30 cellular contexts compared by ENCODE assay signal in genomic region chr3:248841-249520, GRCh38. TPM values are rescaled to one million over a fixed set of nuclear protein-coding genes. Genes with fewer than 3 reads are reported as not detected.
"Had no signal": no experiment of that assay in that cellular context is flagged by ENCODE, and none has a peak within 500 bp of the region (broad histone marks: within the 10 kb centered on the region; RNA-seq: fewer than 3 reads in every experiment).

No MANE protein-coding gene starts in this region.

- H3K4me3 ChIP-seq: breast epithelium, esophagus muscularis mucosa, heart right ventricle, left lung, lower lobe of right lung, skin epidermis, thoracic aorta, uterus had no signal

- H3K27ac Mint-ChIP-seq: activated CD4-positive, alpha-beta memory T cell treated with anti-CD3 and anti-CD28 coated beads, Interleukin-2, amount 10 ng/mL, durations not matched to agents 7 days and 5 days; activated CD4-positive, alpha-beta T cell treated with anti-CD3 and anti-CD28 coated beads, Interleukin-2, amount 10 ng/mL, durations not matched to agents 7 days and 5 days; activated T-helper 17 cell treated with anti-CD3 and anti-CD28 coated beads, Interleukin-2, amount 50 U/mL, for 72 hours; dendritic cell treated with granulocyte-macrophage colony-stimulating factor and Interleukin-4, amounts not matched to agents 40 ng/mL and 50 ng/mL, for 4 days; naive thymus-derived CD8-positive, alpha-beta T cell; stimulated activated effector memory CD8-positive, alpha-beta T cell treated with anti-CD3 and anti-CD28 coated beads, Interleukin-12 subunit alpha, Interleukin-12 subunit beta, amount 100 ng/mL, for 72 hours; stimulated activated naive CD8-positive, alpha-beta T cell treated with anti-CD3 and anti-CD28 coated beads, Interleukin-15, Interleukin-2, amounts not matched to agents 100 ng/mL and 50 ng/mL, for 24 hours; type B pancreatic cell; WTC11 had no signal

- H3K27ac ChIP-seq: breast epithelium, esophagus muscularis mucosa, foreskin keratinocyte, heart right ventricle, left lung, lower lobe of right lung, skin epidermis, thoracic aorta, uterus had no signal

- H3K4me3 Mint-ChIP-seq: activated CD4-positive, alpha-beta memory T cell treated with anti-CD3 and anti-CD28 coated beads, Interleukin-2, amount 10 ng/mL, durations not matched to agents 7 days and 5 days; activated CD4-positive, alpha-beta T cell treated with anti-CD3 and anti-CD28 coated beads, Interleukin-2, amount 10 ng/mL, durations not matched to agents 7 days and 5 days; activated T-cell treated with anti-CD3 and anti-CD28 coated beads, Interleukin-2, amount 50 U/mL, for 4 hours; activated T-helper 17 cell treated with anti-CD3 and anti-CD28 coated beads, Interleukin-2, amount 50 U/mL, for 72 hours; dendritic cell treated with granulocyte-macrophage colony-stimulating factor and Interleukin-4, amounts not matched to agents 40 ng/mL and 50 ng/mL, for 4 days; naive thymus-derived CD8-positive, alpha-beta T cell; stimulated activated effector memory CD8-positive, alpha-beta T cell treated with anti-CD3 and anti-CD28 coated beads, Interleukin-12 subunit alpha, Interleukin-12 subunit beta, amount 100 ng/mL, for 72 hours; stimulated activated naive CD8-positive, alpha-beta T cell treated with anti-CD3 and anti-CD28 coated beads, Interleukin-15, Interleukin-2, amounts not matched to agents 100 ng/mL and 50 ng/mL, for 24 hours; type B pancreatic cell; WTC11 had no signal

- H3K27me3 ChIP-seq: breast epithelium, esophagus muscularis mucosa, foreskin keratinocyte, left lung, uterus had no signal

- DNase-seq: activated CD4-positive, alpha-beta memory T cell treated with anti-CD3 and anti-CD28 coated beads, Interleukin-2, amount 10 ng/mL, durations not matched to agents 7 days and 5 days; activated CD4-positive, alpha-beta T cell treated with anti-CD3 and anti-CD28 coated beads for 1 hour; activated CD4-positive, alpha-beta T cell treated with anti-CD3 and anti-CD28 coated beads, Interleukin-2, amount 10 ng/mL, durations not matched to agents 7 days and 5 days; activated gamma-delta T cell treated with Interleukin-2 at 50 U/mL for 16 hours; activated naive CD4-positive, alpha-beta T cell treated with anti-CD3 and anti-CD28 coated beads, Interleukin-2, amount 50 U/mL, for 16 hours; activated T-cell treated with anti-CD3 and anti-CD28 coated beads, Interleukin-2, amount 50 U/mL, for 4 hours; amygdala; central memory CD4-positive, alpha-beta T cell; heart right ventricle; kidney glomerular epithelial cell; left lung; lower lobe of right lung; mesenchymal stem cell; posterior cingulate gyrus; stimulated activated CD4-positive, alpha-beta T cell treated with anti-CD3 and anti-CD28 coated beads, Interleukin-4, amount 100 ng/mL, for 24 hours; T1000; uterus had no signal

- H3K36me3 Mint-ChIP-seq: naive thymus-derived CD8-positive, alpha-beta T cell; stimulated activated effector memory CD8-positive, alpha-beta T cell treated with anti-CD3 and anti-CD28 coated beads, Interleukin-12 subunit alpha, Interleukin-12 subunit beta, amount 100 ng/mL, for 72 hours; type B pancreatic cell had no signal

- H3K4me1 ChIP-seq: breast epithelium, esophagus muscularis mucosa, foreskin keratinocyte, heart right ventricle, left lung, lower lobe of right lung, uterus had no signal

- H3K27me3 Mint-ChIP-seq: activated CD4-positive, alpha-beta memory T cell treated with anti-CD3 and anti-CD28 coated beads, Interleukin-2, amount 10 ng/mL, durations not matched to agents 7 days and 5 days; activated CD4-positive, alpha-beta T cell treated with anti-CD3 and anti-CD28 coated beads, Interleukin-2, amount 10 ng/mL, durations not matched to agents 7 days and 5 days; activated T-helper 17 cell treated with anti-CD3 and anti-CD28 coated beads, Interleukin-2, amount 50 U/mL, for 72 hours; dendritic cell treated with granulocyte-macrophage colony-stimulating factor and Interleukin-4, amounts not matched to agents 40 ng/mL and 50 ng/mL, for 4 days; naive thymus-derived CD8-positive, alpha-beta T cell; stimulated activated naive CD8-positive, alpha-beta T cell treated with anti-CD3 and anti-CD28 coated beads, Interleukin-15, Interleukin-2, amounts not matched to agents 100 ng/mL and 50 ng/mL, for 24 hours had no signal

- H3K36me3 ChIP-seq: breast epithelium, esophagus muscularis mucosa, heart right ventricle, left lung, lower lobe of right lung, thoracic aorta, uterus had no signal

- H3K4me1 Mint-ChIP-seq: activated CD4-positive, alpha-beta memory T cell treated with anti-CD3 and anti-CD28 coated beads, Interleukin-2, amount 10 ng/mL, durations not matched to agents 7 days and 5 days; activated CD4-positive, alpha-beta T cell treated with anti-CD3 and anti-CD28 coated beads, Interleukin-2, amount 10 ng/mL, durations not matched to agents 7 days and 5 days; activated T-helper 17 cell treated with anti-CD3 and anti-CD28 coated beads, Interleukin-2, amount 50 U/mL, for 72 hours; stimulated activated effector memory CD8-positive, alpha-beta T cell treated with anti-CD3 and anti-CD28 coated beads, Interleukin-12 subunit alpha, Interleukin-12 subunit beta, amount 100 ng/mL, for 72 hours; WTC11 had no signal

- H3K9me3 Mint-ChIP-seq: activated CD4-positive, alpha-beta memory T cell treated with anti-CD3 and anti-CD28 coated beads, Interleukin-2, amount 10 ng/mL, durations not matched to agents 7 days and 5 days; activated CD4-positive, alpha-beta T cell treated with anti-CD3 and anti-CD28 coated beads, Interleukin-2, amount 10 ng/mL, durations not matched to agents 7 days and 5 days; activated T-helper 17 cell treated with anti-CD3 and anti-CD28 coated beads, Interleukin-2, amount 50 U/mL, for 72 hours; stimulated activated effector memory CD8-positive, alpha-beta T cell treated with anti-CD3 and anti-CD28 coated beads, Interleukin-12 subunit alpha, Interleukin-12 subunit beta, amount 100 ng/mL, for 72 hours; type B pancreatic cell had no signal

- H3K9me3 ChIP-seq: breast epithelium, esophagus muscularis mucosa, heart right ventricle, left lung, lower lobe of right lung, thoracic aorta, uterus had no signal

RNA-seq across cellular contexts. Expression of gene CHL1, which starts 52.4 kb away (rescaled TPM):
- total RNA-seq: activated CD4-positive, alpha-beta memory T cell treated with anti-CD3 and anti-CD28 coated beads, Interleukin-2, amount 10 ng/mL, durations not matched to agents 7 days and 5 days; activated CD4-positive, alpha-beta T cell treated with anti-CD3 and anti-CD28 coated beads, Interleukin-2, amount 10 ng/mL, durations not matched to agents 7 days and 5 days; activated T-helper 17 cell treated with anti-CD3 and anti-CD28 coated beads, Interleukin-2, amount 50 U/mL, for 72 hours; foreskin keratinocyte; glomerular endothelial cell; WTC11 had no signal
- polyA plus RNA-seq: foreskin keratinocyte; naive thymus-derived CD8-positive, alpha-beta T cell had no signal
